Comparison of ENCODE assay signal across 35 cellular contexts in the genomic region with DNA sequence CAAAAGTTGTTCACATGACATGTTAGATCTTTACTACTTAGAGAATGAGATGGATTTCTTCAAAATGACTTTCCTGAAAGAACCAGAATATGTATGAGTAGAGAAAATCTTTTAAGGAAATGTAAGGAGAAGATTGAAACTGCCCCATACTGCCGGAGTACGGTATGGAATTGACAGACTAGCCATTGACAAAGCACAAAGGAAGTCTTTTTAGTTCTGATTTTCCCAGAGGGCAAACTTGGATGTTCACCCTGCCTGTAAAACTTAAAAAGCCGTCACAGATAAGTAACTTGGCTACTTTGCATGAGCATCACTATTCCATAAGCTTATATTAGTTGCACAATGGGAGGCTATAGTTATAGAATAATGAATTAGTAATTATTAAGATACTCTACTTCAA.
"Had no signal": no experiment of that assay in that cellular context is flagged by ENCODE, and none has a peak within 500 bp of the region (broad histone marks: within the 10 kb centered on the region; RNA-seq: fewer than 3 reads in every experiment).

No MANE protein-coding gene starts in this region.

- DNase-seq: Kasumi-1, MG63, MM.1S, MV-4-11, NCI-H1048, NCI-H1092, NCI-H1092 treated with DMSO at 0.1 percent for 48 hours, NCI-H1105, NCI-H1105 treated with DMSO at 0.1 percent for 48 hours, NCI-H1417, NCI-H1417 treated with DMSO at 0.1 percent for 48 hours, NCI-H1436, NCI-H1436 treated with DMSO at 0.1 percent for 48 hours, NCI-H146, NCI-H1694, NCI-H1694 treated with DMSO at 0.1 percent for 48 hours, NCI-H187, NCI-H187 treated with DMSO at 0.1 percent for 48 hours, NCI-H1930, NCI-H2029, NCI-H2029 treated with DMSO at 0.1 percent for 48 hours, NCI-H2081, NCI-H2081 treated with DMSO at 0.1 percent for 48 hours, NCI-H2107, NCI-H2171, NCI-H2171 treated with DMSO at 0.1 percent for 48 hours, NCI-H2227 treated with DMSO at 0.1 percent for 48 hours, NCI-H226, NCI-H345, NCI-H446, NCI-H446 treated with DMSO at 0.1 percent for 48 hours, NCI-H510A, NCI-H510A treated with DMSO at 0.1 percent for 48 hours, NCI-H524, NCI-H524 treated with DMSO at 0.1 percent for 48 hours had no signal
